ENCODE assay signal across 19 cellular contexts in the genomic region with DNA sequence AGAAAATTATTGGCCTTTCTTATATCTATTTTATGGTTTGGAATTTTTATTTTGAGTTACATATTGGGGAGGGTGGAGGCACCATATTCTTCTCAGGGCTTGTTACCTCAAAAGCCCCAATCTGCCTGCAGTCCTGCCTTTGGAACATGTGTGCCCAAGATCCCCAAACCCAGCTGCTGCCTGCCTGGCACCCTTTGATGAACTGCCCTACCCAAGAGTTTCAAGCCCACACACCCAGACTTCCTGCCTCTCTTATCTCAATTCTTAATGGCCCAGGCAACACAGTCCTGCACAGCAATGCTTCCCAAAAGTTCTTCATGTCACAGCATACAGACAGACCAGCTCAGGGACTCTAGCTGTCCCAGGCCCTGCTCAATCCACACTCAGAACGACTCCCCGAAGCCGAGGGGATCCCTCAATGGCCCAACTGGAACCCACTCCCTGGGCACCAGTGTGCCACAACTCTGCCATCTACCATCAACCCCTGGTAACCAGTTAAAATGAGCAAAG. TPM values are rescaled to one million over a fixed set of nuclear protein-coding genes. Genes with fewer than 3 reads are reported as not detected.
A peak's percentile ranks its signal among the peaks of the same experiment; 100 is the strongest.
DNase-seq lines count a peak whose midpoint lies in the region; ATAC-seq and TF ChIP-seq lines count a peak whose summit lies in the region.
"Had no signal": no experiment of that assay in that cellular context is flagged by ENCODE, and none has a peak within 500 bp of the region (broad histone marks: within the 10 kb centered on the region; RNA-seq: fewer than 3 reads in every experiment).

No MANE protein-coding gene starts in this region.

- peaks cover 0 to 61% (median 3%) of the 10 kb centered on the region in 4 donors for H3K36me3 ChIP-seq in sigmoid colon
- no peaks in the 10 kb centered on the region for H3K36me3 ChIP-seq in Caco-2 (ENCODE audit: control insufficient read depth, insufficient read depth, low read length)

- H3K4me1 Mint-ChIP-seq in chondrocyte (ENCODE audit: low read depth) (peaks cover 31% of the 10 kb centered on the region), Caco-2 (ENCODE audit: low read depth, unreplicated experiment) (no peaks in the 10 kb centered on the region)
- H3K4me1 Mint-ChIP-seq: central memory CD8-positive, alpha-beta T cell had no signal

- H3K4me1 ChIP-seq in sigmoid colon (peaks cover 0 to 3% (median under 1%) of the 10 kb centered on the region in 4 donors), Caco-2 (no peaks in the 10 kb centered on the region)

- WGBS in sigmoid colon, 2 donors: 85 to 93% methylated on average over 3 of the region's 3 CpGs

- intact Hi-C loops in sigmoid colon (cut with DNase I) (no loop called here), Caco-2 (cut with micrococcal nuclease; ENCODE audit: unreplicated experiment) (no loop called here)

- H3K27ac ChIP-seq in sigmoid colon: peak overlapping the region; percentile 47 to 52 (median 50)
- H3K27ac ChIP-seq: VCaP had no signal

- BruUV-seq in Caco-2 (replicated peaks; lab: Mats Ljungman, UMichigan): no TSS peak

- H3K9me3 ChIP-seq in sigmoid colon (no peaks in the 10 kb centered on the region), Caco-2 (no peaks in the 10 kb centered on the region)

- H3K36me3 Mint-ChIP-seq in chondrocyte (ENCODE audit: low read depth) (peaks cover 25% of the 10 kb centered on the region), Caco-2 (ENCODE audit: insufficient read depth, unreplicated experiment) (no peaks in the 10 kb centered on the region)
- H3K36me3 Mint-ChIP-seq: activated naive CD8-positive, alpha-beta T cell treated with anti-CD3 and anti-CD28 coated beads, Interleukin-2, amount 10 ng/mL, durations not matched to agents 7 days and 5 days; CD8-positive, alpha-beta T cell had no signal

- CTCF ChIA-PET in Caco-2 (lab: Charles Lee): no interaction called here

- ATAC-seq in GM21576 (IDR thresholded peaks at IDR 0.05; ENCODE audit: unreplicated experiment): no peak
- ATAC-seq: activated CD8-positive, alpha-beta T cell treated with anti-CD3 and anti-CD28 coated beads for 36 hours; activated T-cell treated with anti-CD3 and anti-CD28 coated beads, Interleukin-2, amount 50 U/mL, for 72 hours; CD8-positive, alpha-beta T cell had no signal

- no peak for TF ChIP-seq EP300 in sigmoid colon (IDR thresholded peaks at IDR 0.05)

- POLR2A ChIA-PET in Caco-2 (lab: Charles Lee): no interaction called here

- H3K27ac Mint-ChIP-seq in chondrocyte (ENCODE audit: unreplicated experiment) (peak overlapping the region; percentile 92), Caco-2 (ENCODE audit: unreplicated experiment) (no peak overlapping the region)
- H3K27ac Mint-ChIP-seq: activated CD8-positive, alpha-beta T cell treated with anti-CD3 and anti-CD28 coated beads for 36 hours; activated naive CD8-positive, alpha-beta T cell treated with anti-CD3 and anti-CD28 coated beads, Interleukin-2, amount 10 ng/mL, durations not matched to agents 7 days and 5 days; activated T-cell treated with anti-CD3 and anti-CD28 coated beads, Interleukin-2, amount 50 U/mL, for 72 hours; CD8-positive, alpha-beta T cell had no signal

- TF ChIP-seq CTCF in NB4 (IDR thresholded peaks at IDR 0.05; ENCODE audit: low read depth, low read length): no peak
- no peak for TF ChIP-seq CTCF in chondrocyte (IDR thresholded peaks at IDR 0.05)
- TF ChIP-seq CTCF in sigmoid colon (IDR thresholded peaks at IDR 0.05): no peak
- no peak for TF ChIP-seq CTCF in Caco-2 (IDR thresholded peaks at IDR 0.05; ENCODE audit: insufficient read depth in 1 of 2, low read depth in 1 of 2, low read length in 1 of 2, severe bottlenecking in 1 of 2, unreplicated experiment in 1 of 2)

- H3K4me3 ChIP-seq in NB4 (ENCODE audit: low read depth, low read length): no peak overlapping the region
- H3K4me3 ChIP-seq in sigmoid colon: no peak overlapping the region
- H3K4me3 ChIP-seq in Caco-2 (ENCODE audit: low read depth, low read length): no peak overlapping the region

- no peak overlapping the region for H3K4me3 Mint-ChIP-seq in chondrocyte (ENCODE audit: unreplicated experiment)
- H3K4me3 Mint-ChIP-seq in Caco-2 (ENCODE audit: unreplicated experiment): no peak overlapping the region
- H3K4me3 Mint-ChIP-seq: activated CD8-positive, alpha-beta T cell treated with anti-CD3 and anti-CD28 coated beads for 36 hours; activated naive CD8-positive, alpha-beta T cell treated with anti-CD3 and anti-CD28 coated beads, Interleukin-2, amount 10 ng/mL, durations not matched to agents 7 days and 5 days; activated T-cell treated with anti-CD3 and anti-CD28 coated beads, Interleukin-2, amount 50 U/mL, for 72 hours; CD8-positive, alpha-beta T cell; central memory CD8-positive, alpha-beta T cell had no signal

- no peaks in the 10 kb centered on the region for H3K27me3 ChIP-seq in sigmoid colon
- H3K27me3 ChIP-seq in Caco-2 (replicated peaks; ENCODE audit: control insufficient read depth, insufficient read depth, low read length): no peaks in the 10 kb centered on the region; the same call in none of the 2 replicates

- DNase-seq in CMK (ENCODE audit: low read depth) (peak; percentile 69), NB4 (ENCODE audit: low read depth) (peak; percentile 33), chondrocyte (ENCODE audit: low spot score) (no peak), sigmoid colon (no peak), occipital lobe (lab: John Stamatoyannopoulos, UW) (no peak), Caco-2 (no peak)
- DNase-seq in stimulated activated CD4-positive, alpha-beta T cell treated with anti-CD3 and anti-CD28 coated beads, Interleukin-15, amount 100 ng/mL, for 24 hours: no peak
- DNase-seq: activated CD8-positive, alpha-beta T cell treated with anti-CD3 and anti-CD28 coated beads for 36 hours; activated naive CD8-positive, alpha-beta T cell treated with anti-CD3 and anti-CD28 coated beads, Interleukin-2, amount 10 ng/mL, durations not matched to agents 7 days and 5 days; activated T-cell treated with anti-CD3 and anti-CD28 coated beads, Interleukin-2, amount 50 U/mL, for 72 hours; CD8-positive, alpha-beta T cell; GF-D8; NCI-H187; retina; stimulated activated CD4-positive, alpha-beta T cell treated with anti-CD3 and anti-CD28 coated beads, Interleukin-2, amount 100 ng/mL, for 24 hours had no signal

- no peaks in the 10 kb centered on the region for H3K27me3 Mint-ChIP-seq in chondrocyte (ENCODE audit: low read depth)
- peaks cover 4% of the 10 kb centered on the region for H3K27me3 Mint-ChIP-seq in Caco-2 (ENCODE audit: insufficient read depth, unreplicated experiment)
- H3K27me3 Mint-ChIP-seq: activated CD8-positive, alpha-beta T cell treated with anti-CD3 and anti-CD28 coated beads for 36 hours had no signal

- H3K9me3 Mint-ChIP-seq in chondrocyte (ENCODE audit: low read depth): no peaks in the 10 kb centered on the region
- no peaks in the 10 kb centered on the region for H3K9me3 Mint-ChIP-seq in Caco-2 (ENCODE audit: unreplicated experiment)
- H3K9me3 Mint-ChIP-seq: activated CD8-positive, alpha-beta T cell treated with anti-CD3 and anti-CD28 coated beads for 36 hours; activated naive CD8-positive, alpha-beta T cell treated with anti-CD3 and anti-CD28 coated beads, Interleukin-2, amount 10 ng/mL, durations not matched to agents 7 days and 5 days; activated T-cell treated with anti-CD3 and anti-CD28 coated beads, Interleukin-2, amount 50 U/mL, for 72 hours; CD8-positive, alpha-beta T cell; central memory CD8-positive, alpha-beta T cell had no signal

- TF ChIP-seq POLR2A in NB4 (IDR thresholded peaks at IDR 0.05; ENCODE audit: extremely low read depth, insufficient read length) (no peak), sigmoid colon (IDR thresholded peaks at IDR 0.05) (no peak)

RNA-seq across cellular contexts. Expression of a gene that starts 19.2 kb away (rescaled TPM):
- total RNA-seq in chondrocyte (44.6 to 120 TPM (median 113 TPM) in 3 replicates), sigmoid colon (10 to 100 TPM; 14.3 to 27.4 (median 20.2) TPM), occipital lobe (0.94 TPM), Caco-2 (2022) (0.43 and 0.56 TPM in 2 replicates)
- polyA plus RNA-seq in sigmoid colon: 1 to 10 TPM; 1.2 to 5.3 (median 3.5) TPM
- total RNA-seq: activated CD8-positive, alpha-beta T cell treated with anti-CD3 and anti-CD28 coated beads for 36 hours; activated T-cell treated with anti-CD3 and anti-CD28 coated beads, Interleukin-2, amount 50 U/mL, for 72 hours; CD8-positive, alpha-beta T cell; OCI-LY7 had no signal

Comparison
In these comparisons a context has a peak if more than half of its experiments do, and no peak if none do; other contexts are left out.
1. DNase-seq: peak in CMK (single experiment) and NB4 (single experiment); none in chondrocyte (single experiment), sigmoid colon (single experiment), occipital lobe (single experiment), Caco-2 (0 of 2) and stimulated activated CD4-positive, alpha-beta T cell treated with anti-CD3 and anti-CD28 coated beads, Interleukin-15, amount 100 ng/mL, for 24 hours (single experiment).